In genomic region chr11:63608353-63609345, GRCh38 we compare ENCODE assay signal across 11 cellular contexts. TPM values are rescaled to one million over a fixed set of nuclear protein-coding genes. Genes with fewer than 3 reads are reported as not detected.
DNase-seq lines count a peak whose midpoint lies in the region; ATAC-seq and TF ChIP-seq lines count a peak whose summit lies in the region.
"Had no signal": no experiment of that assay in that cellular context is flagged by ENCODE, and none has a peak within 500 bp of the region (broad histone marks: within the 10 kb centered on the region; RNA-seq: fewer than 3 reads in every experiment).

No MANE protein-coding gene starts in this region.

- no peaks in the 10 kb centered on the region for H3K9me3 Mint-ChIP-seq in HFFc6
- no peaks in the 10 kb centered on the region for H3K9me3 Mint-ChIP-seq in stimulated activated naive CD8-positive, alpha-beta T cell treated with anti-CD3 and anti-CD28 coated beads, Interleukin-15, amount 100 ng/mL, for 72 hours

- no peaks in the 10 kb centered on the region for H3K36me3 Mint-ChIP-seq in HFFc6 (ENCODE audit: low read depth)

- in situ Hi-C loops in astrocyte of the spinal cord (cut with HindIII; ENCODE audit: low sequenced_read_pairs) = no loop called here

- TF ChIP-seq CTCF in HFFc6 (IDR thresholded peaks at IDR 0.05) (no peak), astrocyte of the spinal cord (IDR thresholded peaks at IDR 0.05; ENCODE audit: low read depth, low read length) (no peak), GM20000 (IDR thresholded peaks at IDR 0.05; ENCODE audit: extremely low read depth, missing control alignments) (no peak)

- peak; percentile 35 for DNase-seq in HFFc6
- peak; percentile 85 for DNase-seq in astrocyte of the spinal cord (ENCODE audit: low read depth, low spot score)
- DNase-seq in islet precursor cell = peak; percentile 51
- peak in 1 of 2 donors; percentile 24 for DNase-seq in stimulated activated naive CD8-positive, alpha-beta T cell treated with anti-CD3 and anti-CD28 coated beads, Interleukin-15, amount 100 ng/mL, for 72 hours
- DNase-seq in GM20000 (ENCODE audit: low spot score) = no peak
- no peak for DNase-seq in occipital lobe (lab: John Stamatoyannopoulos, UW)
- DNase-seq: activated naive CD4-positive, alpha-beta T cell had no signal

- no peak overlapping the region for H3K4me3 ChIP-seq in astrocyte of the spinal cord (ENCODE audit: low read depth, low read length)
- H3K4me3 ChIP-seq: skin epidermis had no signal

- H3K4me3 Mint-ChIP-seq in HFFc6 = peak overlapping the region; percentile 56; the same call in 1 of the 2 replicates
- H3K4me3 Mint-ChIP-seq in stimulated activated naive CD8-positive, alpha-beta T cell treated with anti-CD3 and anti-CD28 coated beads, Interleukin-15, amount 100 ng/mL, for 72 hours = no peak overlapping the region

- peaks cover 53% of the 10 kb centered on the region for H3K4me1 Mint-ChIP-seq in HFFc6 (ENCODE audit: low read depth)
- H3K4me1 Mint-ChIP-seq in stimulated activated naive CD8-positive, alpha-beta T cell treated with anti-CD3 and anti-CD28 coated beads, Interleukin-15, amount 100 ng/mL, for 72 hours = peaks cover 40% of the 10 kb centered on the region

- H3K27ac Mint-ChIP-seq in HFFc6 = peak overlapping the region; percentile 62
- H3K27ac Mint-ChIP-seq in stimulated activated naive CD8-positive, alpha-beta T cell treated with anti-CD3 and anti-CD28 coated beads, Interleukin-15, amount 100 ng/mL, for 72 hours = peak overlapping the region; percentile 4 to 14

- no peaks in the 10 kb centered on the region; the same call in 1 of the 2 replicates for H3K27me3 Mint-ChIP-seq in HFFc6 (ENCODE audit: insufficient read depth)
- H3K27me3 Mint-ChIP-seq in stimulated activated naive CD8-positive, alpha-beta T cell treated with anti-CD3 and anti-CD28 coated beads, Interleukin-15, amount 100 ng/mL, for 72 hours = no peaks in the 10 kb centered on the region

- peak; percentile 53 for ATAC-seq in stimulated activated naive CD8-positive, alpha-beta T cell treated with anti-CD3 and anti-CD28 coated beads, Interleukin-15, amount 100 ng/mL, for 72 hours
- ATAC-seq in HG02884 (IDR thresholded peaks at IDR 0.05; ENCODE audit: unreplicated experiment) (no peak), HG02973 (IDR thresholded peaks at IDR 0.05; ENCODE audit: unreplicated experiment) (no peak)

RNA-seq across cellular contexts. Expression of gene PLAAT3, which starts 5.6 kb away (rescaled TPM):
- 10 to 100 TPM in 1 of 6 experiments, 1 to 10 TPM in 5; 8.0 to 11.2 (median 8.6) TPM for total RNA-seq in HFFc6 (2021; fragmentation: NEBNext Ultra II Directional; extraction: Animal tissue kit (Norgen Biotek cat#: 25700))
- 4.7 TPM for total RNA-seq in occipital lobe

RNA-seq across cellular contexts. Expression of gene PLAAT2, which starts 45.5 kb away (rescaled TPM):
- total RNA-seq in HFFc6 (2021; fragmentation: NEBNext Ultra II Directional; extraction: Animal tissue kit (Norgen Biotek cat#: 25700)) = not detected
- total RNA-seq in occipital lobe = not detected
- total RNA-seq: T-helper 2 cell treated with Interferon-gamma antibody and Interleukin-4, amounts not matched to agents 100 ng/mL and 5 ng/mL, for 36 hours had no signal

Comparison
In these comparisons a context has a peak if more than half of its experiments do, and no peak if none do; other contexts are left out.
1. DNase-seq: peak in HFFc6 (single experiment), astrocyte of the spinal cord (single experiment) and islet precursor cell (single experiment); none in GM20000 (single experiment) and occipital lobe (single experiment).